ENCODE assay signal across 28 cellular contexts in genomic region chr7:37006764-37007163, GRCh38.
"Had no signal": no experiment of that assay in that cellular context is flagged by ENCODE, and none has a peak within 500 bp of the region (broad histone marks: within the 10 kb centered on the region; RNA-seq: fewer than 3 reads in every experiment).

No MANE protein-coding gene starts in this region.

- H3K27ac Mint-ChIP-seq: activated CD4-positive, alpha-beta T cell treated with anti-CD3 and anti-CD28 coated beads, Interleukin-2, amount 10 ng/mL, durations not matched to agents 24 days and 14 days; activated CD8-positive, alpha-beta T cell treated with anti-CD3 and anti-CD28 coated beads for 36 hours; activated naive CD8-positive, alpha-beta T cell treated with anti-CD3 and anti-CD28 coated beads, Interleukin-2, amount 10 ng/mL, durations not matched to agents 7 days and 5 days; activated T-cell treated with anti-CD3 and anti-CD28 coated beads, Interleukin-2, amount 50 U/mL, for 72 hours; activated T-helper 17 cell treated with anti-CD3 and anti-CD28 coated beads, Interleukin-2, amount 50 U/mL, for 72 hours had no signal

- H3K9me3 ChIP-seq: adrenal gland, body of pancreas, Peyer's patch, SJSA1 had no signal

- H3K4me1 Mint-ChIP-seq: activated naive CD8-positive, alpha-beta T cell treated with anti-CD3 and anti-CD28 coated beads, Interleukin-2, amount 10 ng/mL, durations not matched to agents 7 days and 5 days had no signal

- H3K4me3 ChIP-seq: adrenal gland, body of pancreas, Peyer's patch, SJSA1 had no signal

- H3K36me3 ChIP-seq: adrenal gland, Peyer's patch, SJSA1 had no signal

- H3K27me3 ChIP-seq: adrenal gland, body of pancreas, Peyer's patch, SJSA1 had no signal

- H3K27ac ChIP-seq: adrenal gland, body of pancreas, KMS-11, Peyer's patch, SJSA1 had no signal

- H3K27me3 Mint-ChIP-seq: activated CD4-positive, alpha-beta T cell treated with anti-CD3 and anti-CD28 coated beads, Interleukin-2, amount 10 ng/mL, durations not matched to agents 24 days and 14 days; activated CD8-positive, alpha-beta T cell treated with anti-CD3 and anti-CD28 coated beads for 36 hours; activated naive CD8-positive, alpha-beta T cell treated with anti-CD3 and anti-CD28 coated beads, Interleukin-2, amount 10 ng/mL, durations not matched to agents 7 days and 5 days; activated T-helper 17 cell treated with anti-CD3 and anti-CD28 coated beads, Interleukin-2, amount 50 U/mL, for 72 hours had no signal

- H3K4me1 ChIP-seq: adrenal gland, Peyer's patch, SJSA1 had no signal

- ATAC-seq: activated CD8-positive, alpha-beta T cell treated with anti-CD3 and anti-CD28 coated beads for 36 hours; activated T-cell treated with anti-CD3 and anti-CD28 coated beads, Interleukin-2, amount 50 U/mL, for 72 hours; activated T-helper 17 cell treated with anti-CD3 and anti-CD28 coated beads, Interleukin-2, amount 50 U/mL, for 72 hours; PC-3 had no signal

- DNase-seq: activated CD4-positive, alpha-beta T cell treated with anti-CD3 and anti-CD28 coated beads, Interleukin-2, amount 10 ng/mL, durations not matched to agents 24 days and 14 days; activated CD4-positive, alpha-beta T cell treated with anti-CD3 and anti-CD28 coated beads, Interleukin-2, amount 50 U/mL, for 4 hours; activated CD8-positive, alpha-beta T cell treated with anti-CD3 and anti-CD28 coated beads for 36 hours; activated effector memory CD4-positive, alpha-beta T cell treated with anti-CD3 and anti-CD28 coated beads, Interleukin-2, amount 50 U/mL, for 16 hours; activated naive CD4-positive, alpha-beta T cell; activated naive CD4-positive, alpha-beta T cell treated with anti-CD3 and anti-CD28 coated beads, Interleukin-2, amount 50 U/mL, for 16 hours; activated naive CD8-positive, alpha-beta T cell treated with anti-CD3 and anti-CD28 coated beads, Interleukin-2, amount 10 ng/mL, durations not matched to agents 7 days and 5 days; activated T-cell treated with anti-CD3 and anti-CD28 coated beads, Interleukin-2, amount 50 U/mL, for 1 hour; activated T-cell treated with anti-CD3 and anti-CD28 coated beads, Interleukin-2, amount 50 U/mL, for 72 hours; adrenal gland; body of pancreas; central memory CD4-positive, alpha-beta T cell; MM.1S; MV-4-11; NCI-H1092; NCI-H1436 treated with DMSO at 0.1 percent for 48 hours; NCI-H2029; NCI-H510A; NCI-H748 treated with DMSO at 0.1 percent for 48 hours; NK-92 treated with Interleukin-12 subunit alpha and Interleukin-12 subunit beta, amount 100 ng/mL, for 24 hours; PC-3; Peyer's patch; RPMI8226; SHP77 treated with DMSO at 0.1 percent for 48 hours; T1000 had no signal

- H3K9me3 Mint-ChIP-seq: activated T-cell treated with anti-CD3 and anti-CD28 coated beads, Interleukin-2, amount 50 U/mL, for 72 hours; activated T-helper 17 cell treated with anti-CD3 and anti-CD28 coated beads, Interleukin-2, amount 50 U/mL, for 72 hours had no signal

- H3K4me3 Mint-ChIP-seq: activated CD4-positive, alpha-beta T cell treated with anti-CD3 and anti-CD28 coated beads, Interleukin-2, amount 10 ng/mL, durations not matched to agents 24 days and 14 days; activated CD8-positive, alpha-beta T cell treated with anti-CD3 and anti-CD28 coated beads for 36 hours; activated naive CD8-positive, alpha-beta T cell treated with anti-CD3 and anti-CD28 coated beads, Interleukin-2, amount 10 ng/mL, durations not matched to agents 7 days and 5 days; activated T-cell treated with anti-CD3 and anti-CD28 coated beads, Interleukin-2, amount 50 U/mL, for 72 hours; activated T-helper 17 cell treated with anti-CD3 and anti-CD28 coated beads, Interleukin-2, amount 50 U/mL, for 72 hours had no signal
